ENCODE assay signal across 20 cellular contexts in genomic region chr1:98382586-98382985, GRCh38.
"Had no signal": no experiment of that assay in that cellular context is flagged by ENCODE, and none has a peak within 500 bp of the region (broad histone marks: within the 10 kb centered on the region; RNA-seq: fewer than 3 reads in every experiment).

No MANE protein-coding gene starts in this region.

- FAIRE-seq: RCC 7860 had no signal

- DNase-seq: KBM-7, MM.1S, NCI-H1092 treated with DMSO at 0.1 percent for 48 hours, NCI-H1436, NCI-H187, NCI-H2029, NCI-H2081 treated with DMSO at 0.1 percent for 48 hours, NCI-H2171, NCI-H226, NCI-H510A, NCI-H524 treated with DMSO at 0.1 percent for 48 hours, NCI-H69, NCI-H774, Right ventricle myocardium superior, RPMI8226, SIG-M5 had no signal

- H3K36me3 ChIP-seq: SJSA1 had no signal

- H3K9me3 ChIP-seq: SJSA1 had no signal

- H3K4me3 ChIP-seq: SJSA1, SK-N-MC had no signal

- H3K27ac ChIP-seq: HL-60, SJSA1, SK-N-MC had no signal

- H3K27me3 ChIP-seq: SJSA1 had no signal
